Comparison of ENCODE assay signal across 20 cellular contexts in genomic region chr12:9725471-9725870, GRCh38. TPM values are rescaled to one million over a fixed set of nuclear protein-coding genes. Genes with fewer than 3 reads are reported as not detected.
"Had no signal": no experiment of that assay in that cellular context is flagged by ENCODE, and none has a peak within 500 bp of the region (broad histone marks: within the 10 kb centered on the region; RNA-seq: fewer than 3 reads in every experiment).

No MANE protein-coding gene starts in this region.

- H3K9me3 ChIP-seq: upper lobe of left lung had no signal

- H3K4me1 Mint-ChIP-seq: central memory CD8-positive, alpha-beta T cell had no signal

- H3K27ac ChIP-seq: upper lobe of left lung had no signal

- H3K27me3 Mint-ChIP-seq: activated naive CD8-positive, alpha-beta T cell; activated T-cell treated with anti-CD3 and anti-CD28 coated beads, Interleukin-2, amount 50 U/mL, for 24 hours; central memory CD8-positive, alpha-beta T cell; stimulated activated naive CD8-positive, alpha-beta T cell treated with anti-CD3 and anti-CD28 coated beads, Interleukin-15, amount 100 ng/mL, for 72 hours had no signal

- DNase-seq: activated CD4-positive, alpha-beta T cell treated with anti-CD3 and anti-CD28 coated beads for 1 hour; activated CD4-positive, alpha-beta T cell treated with anti-CD3 and anti-CD28 coated beads, Interleukin-2, amount 50 U/mL, for 4 hours; activated T-cell treated with anti-CD3 and anti-CD28 coated beads, Interleukin-2, amount 50 U/mL, for 24 hours; amniotic stem cell; cortex of kidney; effector CD4-positive, alpha-beta T cell; foreskin melanocyte; head of caudate nucleus; occipital lobe; stimulated activated CD4-positive, alpha-beta T cell treated with anti-CD3 and anti-CD28 coated beads, Interleukin-4, amount 100 ng/mL, for 4 hours; stimulated activated CD8-positive, alpha-beta memory T cell treated with anti-CD3 and anti-CD28 coated beads, Interleukin-4, amount 100 ng/mL, for 48 hours; stimulated activated naive CD8-positive, alpha-beta T cell treated with anti-CD3 and anti-CD28 coated beads, Interleukin-15, amount 100 ng/mL, for 72 hours; T1000; upper lobe of left lung had no signal

- H3K27ac Mint-ChIP-seq: activated naive CD8-positive, alpha-beta T cell; activated T-cell treated with anti-CD3 and anti-CD28 coated beads, Interleukin-2, amount 50 U/mL, for 24 hours; nephron; stimulated activated naive CD8-positive, alpha-beta T cell treated with anti-CD3 and anti-CD28 coated beads, Interleukin-15, amount 100 ng/mL, for 72 hours had no signal

- H3K4me3 ChIP-seq: upper lobe of left lung had no signal

- H3K36me3 ChIP-seq: upper lobe of left lung had no signal

- ATAC-seq: stimulated activated naive CD8-positive, alpha-beta T cell treated with anti-CD3 and anti-CD28 coated beads, Interleukin-15, amount 100 ng/mL, for 72 hours had no signal

- H3K9me3 Mint-ChIP-seq: activated T-cell treated with anti-CD3 and anti-CD28 coated beads, Interleukin-2, amount 50 U/mL, for 24 hours; central memory CD8-positive, alpha-beta T cell; nephron; stimulated activated naive CD8-positive, alpha-beta T cell treated with anti-CD3 and anti-CD28 coated beads, Interleukin-15, amount 100 ng/mL, for 72 hours had no signal

- H3K4me3 Mint-ChIP-seq: activated naive CD8-positive, alpha-beta T cell; activated T-cell treated with anti-CD3 and anti-CD28 coated beads, Interleukin-2, amount 50 U/mL, for 24 hours; central memory CD8-positive, alpha-beta T cell; nephron; stimulated activated naive CD8-positive, alpha-beta T cell treated with anti-CD3 and anti-CD28 coated beads, Interleukin-15, amount 100 ng/mL, for 72 hours had no signal

RNA-seq across cellular contexts. Expression of gene CLECL1, which starts 7.4 kb away (rescaled TPM):
- total RNA-seq: mesenteric fat pad, occipital lobe, skeletal muscle tissue, temporal lobe had no signal
